ENCODE assay signal across 1 cellular context in genomic region chr1:87328121-87329050, GRCh38.
A peak's percentile ranks its signal among the peaks of the same experiment; 100 is the strongest.
TF ChIP-seq lines count a peak whose summit lies in the region.

A gene with protein sequence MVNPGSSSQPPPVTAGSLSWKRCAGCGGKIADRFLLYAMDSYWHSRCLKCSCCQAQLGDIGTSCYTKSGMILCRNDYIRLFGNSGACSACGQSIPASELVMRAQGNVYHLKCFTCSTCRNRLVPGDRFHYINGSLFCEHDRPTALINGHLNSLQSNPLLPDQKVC (plus strand): TSS chr1:87328880. CDS start chr1:87332016, 3,136 bp downstream.

TF ChIP-seq in K562, 482 proteins besides CTCF, POLR2A, EP300 and RAD21 (continued from another document and continues in another):
- TF ChIP-seq NEUROD1 (IDR thresholded peaks at IDR 0.05; ENCODE audit: borderline replicate concordance, low read depth, low read length, partially characterized antibody): peak; percentile 65
- peak; percentile 66 for TF ChIP-seq POLR2B (IDR thresholded peaks at IDR 0.05; ENCODE audit: low read depth, partially characterized antibody)
- peak; percentile 67 for TF ChIP-seq EP400 (IDR thresholded peaks at IDR 0.05)
- no peak for TF ChIP-seq NR2C2 (CRISPR knock-in tag; IDR thresholded peaks at IDR 0.05)
- TF ChIP-seq NR2C2 (tag; IDR thresholded peaks at IDR 0.05): peak; percentile 18; the same call in 1 of the 2 replicates
- TF ChIP-seq TAF1 (IDR thresholded peaks at IDR 0.05; ENCODE audit: control insufficient read depth, extremely low read depth, insufficient read depth, low read length, severe bottlenecking): peak; percentile 88
- no peak for TF ChIP-seq ZBTB2 (IDR thresholded peaks at IDR 0.05)
- TF ChIP-seq ZNF263 (CRISPR knock-in tag; IDR thresholded peaks at IDR 0.05; ENCODE audit: borderline replicate concordance): peak; percentile 97
- 0 out of 2 replicates have a peak, but pooled peaks have one; percentile 38 for TF ChIP-seq FOXM1 (IDR thresholded peaks at IDR 0.05; ENCODE audit: low read depth)
- TF ChIP-seq FOXM1 (CRISPR knock-in tag; IDR thresholded peaks at IDR 0.05; ENCODE audit: low read depth): 0 out of 2 replicates have a peak, but pooled peaks have one; percentile 56
- no peak for TF ChIP-seq PURB (CRISPR knock-in tag; IDR thresholded peaks at IDR 0.05; ENCODE audit: low read depth)
- TF ChIP-seq GTF2E2 (tag; IDR thresholded peaks at IDR 0.05): no peak
- peak; percentile 75 for TF ChIP-seq MYC (IDR thresholded peaks at IDR 0.05; ENCODE audit: low read depth, low read length)
- TF ChIP-seq MYC (CRISPR knock-in tag; IDR thresholded peaks at IDR 0.05; ENCODE audit: borderline replicate concordance, low read depth): no peak
- peak; percentile 60 for TF ChIP-seq SMAD1 (IDR thresholded peaks at IDR 0.05; ENCODE audit: low read depth, low read length, partially characterized antibody)
- no peak; the same call in 1 of the 2 replicates for TF ChIP-seq PHF21A (IDR thresholded peaks at IDR 0.05; ENCODE audit: borderline replicate concordance, low read depth)
- no peak for TF ChIP-seq ZNF778 (CRISPR knock-in tag; IDR thresholded peaks at IDR 0.05)
- no peak for TF ChIP-seq HDAC8 (tag; IDR thresholded peaks at IDR 0.05)
- peak; percentile 76 for TF ChIP-seq SUPT5H (IDR thresholded peaks at IDR 0.05)
- no peak for TF ChIP-seq TRIM24 (IDR thresholded peaks at IDR 0.05)
- TF ChIP-seq ZMIZ1 (IDR thresholded peaks at IDR 0.05; ENCODE audit: low read depth in 2 of 2, low read length in 2 of 2): no peak
- TF ChIP-seq EGR1 (conservative IDR thresholded peaks at IDR 0.05): peak; percentile 82
- peak; percentile 44 for TF ChIP-seq HMGN3 (IDR thresholded peaks at IDR 0.05; ENCODE audit: borderline replicate concordance, extremely low read depth, insufficient read length, low read depth, low read length)
- 0 out of 2 replicates have a peak, but pooled peaks have one; percentile 27 for TF ChIP-seq NFE2 (IDR thresholded peaks at IDR 0.05; ENCODE audit: low read depth)
- peak; percentile 97 for TF ChIP-seq VEZF1 (CRISPR knock-in tag; IDR thresholded peaks at IDR 0.05)
- TF ChIP-seq NCOA6 (IDR thresholded peaks at IDR 0.05): no peak
- no peak for TF ChIP-seq CTCFL (IDR thresholded peaks at IDR 0.05; ENCODE audit: borderline replicate concordance, insufficient read depth, low read depth, low read length, poor library complexity, severe bottlenecking)
- peak; percentile 80 for TF ChIP-seq NFYB (IDR thresholded peaks at IDR 0.05; ENCODE audit: extremely low read depth, insufficient read length)
- TF ChIP-seq ZNF668 (CRISPR knock-in tag; IDR thresholded peaks at IDR 0.05): no peak
- peak; percentile 43 for TF ChIP-seq SP2 (IDR thresholded peaks at IDR 0.05; ENCODE audit: extremely low read depth, low read depth, low read length, poor library complexity, severe bottlenecking)
- TF ChIP-seq ERF (CRISPR knock-in tag; IDR thresholded peaks at IDR 0.05): no peak
- TF ChIP-seq ARID2 (IDR thresholded peaks at IDR 0.05): no peak
- peak; percentile 60; the same call in 1 of the 2 replicates for TF ChIP-seq L3MBTL2 (IDR thresholded peaks at IDR 0.05)
- no peak for TF ChIP-seq SNAPC5 (CRISPR knock-in tag; IDR thresholded peaks at IDR 0.05)
- TF ChIP-seq MAZ (CRISPR knock-in tag; conservative IDR thresholded peaks at IDR 0.05 in 1 of 2, IDR thresholded peaks at IDR 0.05 in 1 of 2): peak in 1 of 2 experiments; percentile 57
- TF ChIP-seq SIN3B (IDR thresholded peaks at IDR 0.05; ENCODE audit: low read depth): 0 out of 2 replicates have a peak, but pooled peaks have one; percentile 50
- no peak for TF ChIP-seq HDAC2 (IDR thresholded peaks at IDR 0.05)
- no peak for TF ChIP-seq KLF10 (CRISPR knock-in tag; IDR thresholded peaks at IDR 0.05)
- TF ChIP-seq, protein P1, sequence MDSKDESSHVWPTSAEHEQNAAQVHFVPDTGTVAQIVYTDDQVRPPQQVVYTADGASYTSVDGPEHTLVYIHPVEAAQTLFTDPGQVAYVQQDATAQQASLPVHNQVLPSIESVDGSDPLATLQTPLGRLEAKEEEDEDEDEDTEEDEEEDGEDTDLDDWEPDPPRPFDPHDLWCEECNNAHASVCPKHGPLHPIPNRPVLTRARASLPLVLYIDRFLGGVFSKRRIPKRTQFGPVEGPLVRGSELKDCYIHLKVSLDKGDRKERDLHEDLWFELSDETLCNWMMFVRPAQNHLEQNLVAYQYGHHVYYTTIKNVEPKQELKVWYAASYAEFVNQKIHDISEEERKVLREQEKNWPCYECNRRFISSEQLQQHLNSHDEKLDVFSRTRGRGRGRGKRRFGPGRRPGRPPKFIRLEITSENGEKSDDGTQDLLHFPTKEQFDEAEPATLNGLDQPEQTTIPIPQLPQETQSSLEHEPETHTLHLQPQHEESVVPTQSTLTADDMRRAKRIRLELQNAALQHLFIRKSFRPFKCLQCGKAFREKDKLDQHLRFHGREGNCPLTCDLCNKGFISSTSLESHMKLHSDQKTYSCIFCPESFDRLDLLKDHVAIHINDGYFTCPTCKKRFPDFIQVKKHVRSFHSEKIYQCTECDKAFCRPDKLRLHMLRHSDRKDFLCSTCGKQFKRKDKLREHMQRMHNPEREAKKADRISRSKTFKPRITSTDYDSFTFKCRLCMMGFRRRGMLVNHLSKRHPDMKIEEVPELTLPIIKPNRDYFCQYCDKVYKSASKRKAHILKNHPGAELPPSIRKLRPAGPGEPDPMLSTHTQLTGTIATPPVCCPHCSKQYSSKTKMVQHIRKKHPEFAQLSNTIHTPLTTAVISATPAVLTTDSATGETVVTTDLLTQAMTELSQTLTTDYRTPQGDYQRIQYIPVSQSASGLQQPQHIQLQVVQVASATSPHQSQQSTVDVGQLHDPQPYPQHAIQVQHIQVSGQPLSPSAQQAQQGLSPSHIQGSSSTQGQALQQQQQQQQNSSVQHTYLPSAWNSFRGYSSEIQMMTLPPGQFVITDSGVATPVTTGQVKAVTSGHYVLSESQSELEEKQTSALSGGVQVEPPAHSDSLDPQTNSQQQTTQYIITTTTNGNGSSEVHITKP (IDR thresholded peaks at IDR 0.05; ENCODE audit: partially characterized antibody): peak; percentile 27
- TF ChIP-seq SOX6 (IDR thresholded peaks at IDR 0.05): no peak
- peak; percentile 63; the same call in 1 of the 2 replicates for TF ChIP-seq ZBTB7A (IDR thresholded peaks at IDR 0.05; ENCODE audit: borderline replicate concordance, control insufficient read depth, low read depth, low read length)
- TF ChIP-seq CBX3 (IDR thresholded peaks at IDR 0.05; ENCODE audit: borderline replicate concordance in 1 of 2, low read length in 2 of 2): no peak
- peak; percentile 65 for TF ChIP-seq RBM25 (IDR thresholded peaks at IDR 0.05; ENCODE audit: low read depth, low read length, severe bottlenecking)
- TF ChIP-seq, protein P2, sequence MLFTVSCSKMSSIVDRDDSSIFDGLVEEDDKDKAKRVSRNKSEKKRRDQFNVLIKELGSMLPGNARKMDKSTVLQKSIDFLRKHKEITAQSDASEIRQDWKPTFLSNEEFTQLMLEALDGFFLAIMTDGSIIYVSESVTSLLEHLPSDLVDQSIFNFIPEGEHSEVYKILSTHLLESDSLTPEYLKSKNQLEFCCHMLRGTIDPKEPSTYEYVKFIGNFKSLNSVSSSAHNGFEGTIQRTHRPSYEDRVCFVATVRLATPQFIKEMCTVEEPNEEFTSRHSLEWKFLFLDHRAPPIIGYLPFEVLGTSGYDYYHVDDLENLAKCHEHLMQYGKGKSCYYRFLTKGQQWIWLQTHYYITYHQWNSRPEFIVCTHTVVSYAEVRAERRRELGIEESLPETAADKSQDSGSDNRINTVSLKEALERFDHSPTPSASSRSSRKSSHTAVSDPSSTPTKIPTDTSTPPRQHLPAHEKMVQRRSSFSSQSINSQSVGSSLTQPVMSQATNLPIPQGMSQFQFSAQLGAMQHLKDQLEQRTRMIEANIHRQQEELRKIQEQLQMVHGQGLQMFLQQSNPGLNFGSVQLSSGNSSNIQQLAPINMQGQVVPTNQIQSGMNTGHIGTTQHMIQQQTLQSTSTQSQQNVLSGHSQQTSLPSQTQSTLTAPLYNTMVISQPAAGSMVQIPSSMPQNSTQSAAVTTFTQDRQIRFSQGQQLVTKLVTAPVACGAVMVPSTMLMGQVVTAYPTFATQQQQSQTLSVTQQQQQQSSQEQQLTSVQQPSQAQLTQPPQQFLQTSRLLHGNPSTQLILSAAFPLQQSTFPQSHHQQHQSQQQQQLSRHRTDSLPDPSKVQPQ (CRISPR knock-in tag; IDR thresholded peaks at IDR 0.05; ENCODE audit: borderline replicate concordance): no peak
- no peak for TF ChIP-seq ZNF282 (CRISPR knock-in tag; IDR thresholded peaks at IDR 0.05)
- TF ChIP-seq, protein P3, sequence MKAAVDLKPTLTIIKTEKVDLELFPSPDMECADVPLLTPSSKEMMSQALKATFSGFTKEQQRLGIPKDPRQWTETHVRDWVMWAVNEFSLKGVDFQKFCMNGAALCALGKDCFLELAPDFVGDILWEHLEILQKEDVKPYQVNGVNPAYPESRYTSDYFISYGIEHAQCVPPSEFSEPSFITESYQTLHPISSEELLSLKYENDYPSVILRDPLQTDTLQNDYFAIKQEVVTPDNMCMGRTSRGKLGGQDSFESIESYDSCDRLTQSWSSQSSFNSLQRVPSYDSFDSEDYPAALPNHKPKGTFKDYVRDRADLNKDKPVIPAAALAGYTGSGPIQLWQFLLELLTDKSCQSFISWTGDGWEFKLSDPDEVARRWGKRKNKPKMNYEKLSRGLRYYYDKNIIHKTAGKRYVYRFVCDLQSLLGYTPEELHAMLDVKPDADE (conservative IDR thresholded peaks at IDR 0.05; ENCODE audit: control insufficient read depth, low read depth, low read length): peak; percentile 63; the same call in 1 of the 2 replicates
- peak; percentile 43; the same call in 1 of the 2 replicates for TF ChIP-seq CEBPB (tag; IDR thresholded peaks at IDR 0.05)
- no peak for TF ChIP-seq MAX (CRISPR knock-in tag; IDR thresholded peaks at IDR 0.05)
